In the genomic region with DNA sequence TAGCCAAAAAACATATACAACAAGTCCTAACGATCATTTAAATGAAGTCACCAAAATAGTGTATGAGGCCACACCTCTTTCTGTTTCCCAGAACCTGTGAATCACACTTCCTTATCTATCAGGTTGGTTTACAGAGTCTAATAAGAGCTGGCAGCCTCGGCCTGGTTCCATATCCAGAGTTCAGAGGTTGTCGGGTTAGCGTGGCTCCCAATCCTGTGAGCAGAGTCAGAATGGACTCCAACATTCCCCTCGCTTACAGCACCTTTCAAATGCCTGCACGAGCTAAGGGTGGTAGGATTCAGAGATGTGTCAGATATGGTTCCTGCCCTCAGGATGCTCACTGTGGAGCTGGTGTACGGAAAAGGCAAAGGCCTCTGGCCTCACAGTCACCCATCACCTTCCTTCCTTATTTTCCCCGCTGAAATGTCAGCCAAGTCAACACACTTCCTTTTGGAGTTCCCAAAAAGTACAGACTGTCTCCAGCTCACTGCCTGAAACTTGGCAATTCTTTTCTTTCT, we compare ENCODE assay signal across 1 cellular context.
TF ChIP-seq lines count a peak whose summit lies in the region.

No MANE protein-coding gene starts in this region.

TF ChIP-seq in HCT116, 20 proteins besides CTCF, POLR2A, EP300 and RAD21 (continued from another document):
- TF ChIP-seq POLR2AphosphoS5 (IDR thresholded peaks at IDR 0.05; ENCODE audit: low read depth, low read length) (no peak), CEBPB (IDR thresholded peaks at IDR 0.05; ENCODE audit: low read depth) (no peak)
TF ChIP-seq in HCT116: peak in this region for 0.
